16 cellular contexts compared by ENCODE assay signal in the genomic region with DNA sequence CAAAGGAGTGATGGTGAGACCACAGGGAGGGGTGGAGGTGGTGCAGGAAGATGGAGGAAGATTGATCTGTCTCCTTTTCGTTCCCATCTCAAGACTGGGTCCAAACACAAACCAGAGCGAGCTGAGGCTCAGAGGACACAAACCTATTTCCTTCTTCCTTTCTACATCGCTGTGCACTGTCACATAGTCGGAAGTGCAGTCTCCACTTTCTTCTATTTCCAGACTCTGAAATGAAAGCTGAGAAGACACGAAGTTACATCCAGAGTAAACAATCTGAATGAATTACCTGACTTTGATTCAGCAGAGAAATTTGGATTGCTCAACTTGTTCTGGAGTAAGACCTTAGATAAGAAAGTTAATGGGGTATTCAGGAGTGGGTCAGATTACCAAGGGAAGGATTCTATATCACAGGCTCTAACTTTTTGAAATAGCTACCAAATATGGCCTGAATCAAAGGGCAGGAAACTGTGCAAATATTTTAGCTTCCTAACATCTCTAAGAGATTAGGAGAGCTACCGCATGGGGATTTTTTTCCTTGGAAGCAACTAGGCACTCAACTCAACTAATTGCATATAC. TPM values are rescaled to one million over a fixed set of nuclear protein-coding genes. Genes with fewer than 3 reads are reported as not detected.
DNase-seq lines count a peak whose midpoint lies in the region; ATAC-seq, FAIRE-seq and TF ChIP-seq lines count a peak whose summit lies in the region.
"Had no signal": no experiment of that assay in that cellular context is flagged by ENCODE, and none has a peak within 500 bp of the region (broad histone marks: within the 10 kb centered on the region; RNA-seq: fewer than 3 reads in every experiment).

No MANE protein-coding gene starts in this region.

- H2AK5ac ChIP-seq in IMR-90 (ENCODE audit: low read depth, low read length), result no peak overlapping the region

- peaks cover 10% of the 10 kb centered on the region for H3K27me3 ChIP-seq in IMR-90 (ENCODE audit: control insufficient read depth, insufficient read depth, low read length)
- H3K27me3 ChIP-seq in bronchial epithelial cell (ENCODE audit: control insufficient read depth, insufficient read depth, low read length), result no peaks in the 10 kb centered on the region
- H3K27me3 ChIP-seq in smooth muscle cell (ENCODE audit: low read depth), result no peaks in the 10 kb centered on the region
- H3K27me3 ChIP-seq: SJSA1 had no signal

- no peak overlapping the region for H2BK20ac ChIP-seq in IMR-90 (ENCODE audit: low read depth, low read length)

- 0 out of 4 replicates have a peak overlapping the region, but pooled peaks of 1 of the 2 experiments have one; percentile 23 for H4K8ac ChIP-seq in IMR-90 (ENCODE audit: low read depth in 2 of 2, low read length in 2 of 2)

- BruUV-seq in IMR-90 (replicated peaks; lab: Mats Ljungman, UMichigan), result no TSS peak

- H2BK5ac ChIP-seq in IMR-90 (ENCODE audit: low read depth, low read length, poor library complexity, severe bottlenecking), result no peak overlapping the region

- in situ Hi-C loops in IMR-90 (cut with MboI; ENCODE audit: low sequenced_read_pairs), result loop anchor here (25.0 kb wide), 2 partner anchors 395 to 580 kb away; a partner anchor contains a TSS

- intact Hi-C loops in IMR-90 (cut with micrococcal nuclease), result loop anchor here (5.0 kb wide), 1 partner anchor 295 kb away; a partner anchor contains a TSS

- ATAC-seq in IMR-90 (ENCODE audit: low read depth) (peak; percentile 50), HG03095 (IDR thresholded peaks at IDR 0.05; ENCODE audit: unreplicated experiment) (no peak)
- ATAC-seq: HCT116 had no signal

- no peak for TF ChIP-seq POLR2A in IMR-90 (IDR thresholded peaks at IDR 0.05; ENCODE audit: low read depth, low read length)

- no peak overlapping the region for H2BK15ac ChIP-seq in IMR-90 (ENCODE audit: low read depth, low read length)

- H3K9ac ChIP-seq in IMR-90 (ENCODE audit: low read depth, low read length) (no peak overlapping the region), smooth muscle cell (ENCODE audit: low read depth) (no peak overlapping the region)

- no peak overlapping the region for H3K14ac ChIP-seq in IMR-90 (replicated peaks; ENCODE audit: low read depth, low read length)

- no peak overlapping the region for H2BK120ac ChIP-seq in IMR-90 (ENCODE audit: low read depth, low read length)

- no peaks in the 10 kb centered on the region for H3K9me3 ChIP-seq in IMR-90 (ENCODE audit: control insufficient read depth, insufficient read depth, low read length)
- no peaks in the 10 kb centered on the region for H3K9me3 ChIP-seq in smooth muscle cell (replicated peaks; ENCODE audit: low read depth)
- H3K9me3 ChIP-seq: SJSA1 had no signal

- CTCF ChIA-PET in IMR-90 (lab: Yijun Ruan, JAX), result interaction anchor here (0.6 to 1.4 kb wide), 3 partner anchors 9 to 647 kb away, joined by 3 to 6 read pairs (median 6); no protein-coding TSS in a partner anchor

- H2AFZ ChIP-seq in IMR-90 (replicated peaks; ENCODE audit: low read length, poor library complexity), result no peak overlapping the region
- no peak overlapping the region for H2AFZ ChIP-seq in smooth muscle cell (ENCODE audit: low read depth)

- 0 out of 2 replicates have a peak, but pooled peaks cover 2% of the 10 kb centered on the region for H3K4me1 ChIP-seq in IMR-90 (ENCODE audit: control insufficient read depth, insufficient read depth, low read length)
- H3K4me1 ChIP-seq in smooth muscle cell (ENCODE audit: low read depth), result peaks cover 8% of the 10 kb centered on the region
- H3K4me1 ChIP-seq: SJSA1 had no signal

- no peaks in the 10 kb centered on the region for H3K9me1 ChIP-seq in IMR-90 (ENCODE audit: insufficient read depth, low read length)

- no peaks in the 10 kb centered on the region for H3K79me2 ChIP-seq in smooth muscle cell (ENCODE audit: low read depth)

- no peaks in the 10 kb centered on the region for H3K79me1 ChIP-seq in IMR-90 (ENCODE audit: low read depth in 1 of 2, low read length in 2 of 2)

- no peak overlapping the region for H3K4ac ChIP-seq in IMR-90 (ENCODE audit: low read depth, low read length)

- no CpG with 5 or more reads among the region's 6 CpGs for WGBS in IMR-90 (ENCODE audit: extremely low coverage in 2 of 2, insufficient read length in 1 of 2), 2 experiments
- WGBS in smooth muscle cell (ENCODE audit: low lambda C conversion rate), result 73% methylated on average over 6 of the region's 6 CpGs

- no peaks in the 10 kb centered on the region for H3K36me3 ChIP-seq in IMR-90 (ENCODE audit: control insufficient read depth, insufficient read depth, low read length)
- H3K36me3 ChIP-seq in bronchial epithelial cell (ENCODE audit: control insufficient read depth, insufficient read depth, low read length), result no peaks in the 10 kb centered on the region
- no peaks in the 10 kb centered on the region for H3K36me3 ChIP-seq in smooth muscle cell (ENCODE audit: low read depth)
- H3K36me3 ChIP-seq: SJSA1 had no signal

- TF ChIP-seq CTCF in IMR-90 (conservative IDR thresholded peaks at IDR 0.05; ENCODE audit: low read depth, low read length) (no peak), bronchial epithelial cell (IDR thresholded peaks at IDR 0.05; ENCODE audit: insufficient read depth, low read length, severe bottlenecking) (no peak), smooth muscle cell (IDR thresholded peaks at IDR 0.05; ENCODE audit: borderline replicate concordance, insufficient read depth, poor library complexity, severe bottlenecking) (no peak)

- H3K18ac ChIP-seq in IMR-90 (ENCODE audit: low read depth, low read length), result no peak overlapping the region

- dilution Hi-C loops in IMR-90 (cut with HindIII; ENCODE audit: low sequenced_read_pairs, unreplicated experiment), result no loop called here

- no peaks in the 10 kb centered on the region for H3F3A ChIP-seq in smooth muscle cell (ENCODE audit: low read depth)

- no peak overlapping the region for H3K4me3 ChIP-seq in IMR-90 (ENCODE audit: insufficient read depth, low read depth, low read length)
- H3K4me3 ChIP-seq in bronchial epithelial cell (ENCODE audit: low read depth, low read length), result no peak overlapping the region
- H3K4me3 ChIP-seq in smooth muscle cell, result no peak overlapping the region
- H3K4me3 ChIP-seq: SJSA1 had no signal

- H2AK9ac ChIP-seq in IMR-90 (replicated peaks; ENCODE audit: low read depth, low read length, poor library complexity), result no peak overlapping the region

- H3K4me2 ChIP-seq in IMR-90 (ENCODE audit: low read depth, low read length), result no peak overlapping the region
- peak overlapping the region; percentile 22 for H3K4me2 ChIP-seq in smooth muscle cell

- DNase-seq in IMR-90 (peak; percentile 13), bronchial epithelial cell (ENCODE audit: low read depth) (peak; percentile 29), left kidney (ENCODE audit: low read depth, low spot score) (peak; percentile 28), smooth muscle cell (lab: John Stamatoyannopoulos, UW; ENCODE audit: unreplicated experiment) (no peak)
- no peak for DNase-seq in activated CD8-positive, alpha-beta memory T cell treated with anti-CD3 and anti-CD28 coated beads for 24 hours
- DNase-seq in activated CD4-positive, alpha-beta T cell treated with anti-CD3 and anti-CD28 coated beads, Interleukin-2, amount 50 U/mL, for 48 hours, result no peak
- DNase-seq: COR-L47, KG1, NCI-H1436 treated with DMSO at 0.1 percent for 48 hours, NCI-H2029 treated with DMSO at 0.1 percent for 48 hours, NCI-H510A treated with DMSO at 0.1 percent for 48 hours had no signal

- H3K23ac ChIP-seq in IMR-90 (ENCODE audit: low read depth, low read length), result no peak overlapping the region

- no peak for FAIRE-seq in bronchial epithelial cell (lab: Jason Lieb, UNC)
- FAIRE-seq: GM18507 had no signal

- H4K5ac ChIP-seq in IMR-90 (ENCODE audit: low read depth, low read length), result no peak overlapping the region

- no peaks in the 10 kb centered on the region for H4K20me1 ChIP-seq in IMR-90 (ENCODE audit: insufficient read depth, low read length)
- no peaks in the 10 kb centered on the region for H4K20me1 ChIP-seq in smooth muscle cell (ENCODE audit: low read depth)

- POLR2A ChIA-PET in IMR-90 (lab: Charles Lee; ENCODE audit: unreplicated experiment), result no interaction called here

- H4K91ac ChIP-seq in IMR-90 (ENCODE audit: insufficient read depth, low read depth, low read length), result peak overlapping the region; percentile 19; the same call in 1 of the 2 replicates

- H3K27ac ChIP-seq in IMR-90 (ENCODE audit: insufficient read depth, low read length) (no peak overlapping the region), smooth muscle cell (ENCODE audit: low read depth) (peak overlapping the region; percentile 13)
- H3K27ac ChIP-seq: C4-2B, SJSA1 had no signal

- H3K56ac ChIP-seq in IMR-90 (ENCODE audit: extremely low read depth, insufficient read depth, low read length), result no peak overlapping the region

- TF ChIP-seq RAD21 in IMR-90 (IDR thresholded peaks at IDR 0.05; ENCODE audit: low read length), result no peak

TF ChIP-seq in IMR-90, 13 proteins besides CTCF, POLR2A, EP300 and RAD21 (continues in another document):
- TF ChIP-seq RFX5 (IDR thresholded peaks at IDR 0.05; ENCODE audit: low read depth, low read length), result no peak
- TF ChIP-seq MAZ (IDR thresholded peaks at IDR 0.05; ENCODE audit: borderline replicate concordance, low read depth, low read length), result no peak
- TF ChIP-seq CHD1 (IDR thresholded peaks at IDR 0.05; ENCODE audit: low read depth, low read length), result no peak
- no peak for TF ChIP-seq MAFK (IDR thresholded peaks at IDR 0.05; ENCODE audit: low read depth, low read length)
- no peak for TF ChIP-seq SMC3 (IDR thresholded peaks at IDR 0.05; ENCODE audit: low read depth, low read length)
- no peak for TF ChIP-seq BHLHE40 (IDR thresholded peaks at IDR 0.05; ENCODE audit: low read depth, low read length)
- no peak for TF ChIP-seq RCOR1 (IDR thresholded peaks at IDR 0.05; ENCODE audit: insufficient replicate concordance, low read length)
- TF ChIP-seq MXI1 (IDR thresholded peaks at IDR 0.05; ENCODE audit: borderline replicate concordance, low read depth, low read length), result no peak
- TF ChIP-seq CEBPB (IDR thresholded peaks at IDR 0.05; ENCODE audit: low read depth, low read length), result no peak; the same call in 1 of the 2 replicates

RNA-seq across cellular contexts. Expression of a gene that starts 14.4 kb away (rescaled TPM):
- total RNA-seq in IMR-90 (2012; rRNA removed) (under 0.01 TPM in 1 of 2 replicates, not detected in the other), bronchial epithelial cell (under 0.01 and 0.38 TPM in 2 replicates), smooth muscle cell (0.13 and 1.7 TPM in 2 replicates)
- polyA plus RNA-seq in IMR-90 (2012; rRNA removed) (0.07 TPM in 1 of 2 replicates, not detected in the other), smooth muscle cell (0.26 and 1.6 TPM in 2 replicates)
- 0.02 TPM in 1 of 2 replicates, not detected in the other for polyA plus RNA-seq in IMR-90 (2012; cell fraction: cytosol; rRNA removed)
- polyA plus RNA-seq in IMR-90 (2012; cell fraction: nucleus; rRNA removed; ENCODE audit: low replicate concordance), result 0.05 and 2.3 TPM in 2 replicates

RNA-seq across cellular contexts. Expression of a gene that starts 18.5 kb away (rescaled TPM):
- total RNA-seq in IMR-90 (2012; rRNA removed) (3.9 and 4.7 TPM in 2 replicates), bronchial epithelial cell (12.1 and 16.4 TPM in 2 replicates), smooth muscle cell (32.4 and 45.2 TPM in 2 replicates)
- polyA plus RNA-seq in IMR-90 (2012; rRNA removed) (3.9 and 4.5 TPM in 2 replicates), smooth muscle cell (45.1 and 48.1 TPM in 2 replicates)
- polyA plus RNA-seq in IMR-90 (2012; cell fraction: cytosol; rRNA removed), result 1.4 and 2.5 TPM in 2 replicates
- polyA plus RNA-seq in IMR-90 (2012; cell fraction: nucleus; rRNA removed; ENCODE audit: low replicate concordance), result 3.1 and 7.8 TPM in 2 replicates

Comparison
In these comparisons a context has a peak if more than half of its experiments do, and no peak if none do; other contexts are left out.
1. DNase-seq: peak in IMR-90 (single experiment), bronchial epithelial cell (single experiment) and left kidney (single experiment); none in smooth muscle cell (single experiment), activated CD8-positive, alpha-beta memory T cell treated with anti-CD3 and anti-CD28 coated beads for 24 hours (single experiment) and activated CD4-positive, alpha-beta T cell treated with anti-CD3 and anti-CD28 coated beads, Interleukin-2, amount 50 U/mL, for 48 hours (0 of 2).